Comparison of ENCODE assay signal across 31 cellular contexts in the genomic region with DNA sequence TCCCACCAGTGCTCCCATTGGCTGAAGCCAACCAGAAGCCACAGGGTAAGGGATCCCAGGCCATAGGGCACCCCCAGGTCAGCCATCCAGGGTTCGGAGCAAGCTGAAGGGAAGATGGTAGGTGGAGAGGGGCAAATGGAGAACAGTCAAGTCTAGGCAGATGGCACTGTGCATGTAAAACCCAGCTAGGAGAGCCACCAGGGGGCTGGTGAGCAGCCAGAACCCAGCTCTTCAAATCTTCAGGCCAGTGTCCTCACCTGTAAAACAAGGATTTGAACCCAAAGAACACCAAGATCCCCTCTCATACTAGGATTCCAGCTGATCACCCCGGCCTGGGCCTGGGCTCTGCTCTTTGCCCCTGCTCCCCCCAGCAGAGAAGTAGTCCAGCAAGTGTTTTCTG. TPM values are rescaled to one million over a fixed set of nuclear protein-coding genes. Genes with fewer than 3 reads are reported as not detected.
DNase-seq lines count a peak whose midpoint lies in the region; TF ChIP-seq lines count a peak whose summit lies in the region.
"Had no signal": no experiment of that assay in that cellular context is flagged by ENCODE, and none has a peak within 500 bp of the region (broad histone marks: within the 10 kb centered on the region; RNA-seq: fewer than 3 reads in every experiment).

No MANE protein-coding gene starts in this region.

- peaks cover 7% of the 10 kb centered on the region for H3K27me3 Mint-ChIP-seq in glutamatergic neuron (ENCODE audit: unreplicated experiment)
- H3K27me3 Mint-ChIP-seq in activated naive CD4-positive, alpha-beta T cell treated with anti-CD3 and anti-CD28 coated beads for 36 hours (ENCODE audit: low read depth) = no peaks in the 10 kb centered on the region
- H3K27me3 Mint-ChIP-seq: activated CD4-positive, alpha-beta T cell treated with anti-CD3 and anti-CD28 coated beads, Interleukin-2, amount 10 ng/mL, durations not matched to agents 7 days and 5 days; activated naive CD8-positive, alpha-beta T cell treated with anti-CD3 and anti-CD28 coated beads, Interleukin-2, amount 10 ng/mL, durations not matched to agents 7 days and 5 days had no signal

- peak; percentile 33 for TF ChIP-seq CTCF in GM12873 (IDR thresholded peaks at IDR 0.05; ENCODE audit: insufficient read depth, low read depth, low read length, missing control alignments)
- peak; percentile 58 for TF ChIP-seq CTCF in OCI-LY7 (conservative IDR thresholded peaks at IDR 0.05; ENCODE audit: low read length)
- no peak for TF ChIP-seq CTCF in glutamatergic neuron (IDR thresholded peaks at IDR 0.05; ENCODE audit: partially characterized antibody, unreplicated experiment)
- TF ChIP-seq CTCF in Peyer's patch (IDR thresholded peaks at IDR 0.05) = no peak

- H2AFZ ChIP-seq in OCI-LY7 (ENCODE audit: low read length) = no peak overlapping the region

- peaks cover 19% of the 10 kb centered on the region for H3K9me3 Mint-ChIP-seq in glutamatergic neuron (ENCODE audit: unreplicated experiment)
- H3K9me3 Mint-ChIP-seq in activated naive CD4-positive, alpha-beta T cell treated with anti-CD3 and anti-CD28 coated beads for 36 hours = peaks cover 3% of the 10 kb centered on the region
- H3K9me3 Mint-ChIP-seq: activated CD4-positive, alpha-beta T cell treated with anti-CD3 and anti-CD28 coated beads, Interleukin-2, amount 10 ng/mL, durations not matched to agents 7 days and 5 days; activated naive CD8-positive, alpha-beta T cell treated with anti-CD3 and anti-CD28 coated beads, Interleukin-2, amount 10 ng/mL, durations not matched to agents 7 days and 5 days had no signal

- CTCF ChIA-PET in OCI-LY7 (lab: Charles Lee; ENCODE audit: unreplicated experiment) = no interaction called here
- CTCF ChIA-PET in activated naive CD4-positive, alpha-beta T cell treated with anti-CD3 and anti-CD28 coated beads for 36 hours (lab: Charles Lee) = no interaction called here

- no TSS peak for BruUV-seq in OCI-LY7 (replicated peaks; lab: Mats Ljungman, UMichigan)

- H3K79me2 ChIP-seq in OCI-LY7 (ENCODE audit: insufficient read depth, low read depth, low read length) = no peaks in the 10 kb centered on the region

- H3K4me3 ChIP-seq in OCI-LY7 (ENCODE audit: low read depth, low read length, poor library complexity, severe bottlenecking) (no peak overlapping the region), Peyer's patch (no peak overlapping the region)
- H3K4me3 ChIP-seq: colonic mucosa, ovary, suprapubic skin, upper lobe of right lung had no signal

- POLR2A ChIA-PET in OCI-LY7 (lab: Charles Lee) = interaction anchor here (1.1 to 1.6 kb wide), 2 partner anchors 10 to 12 kb away, joined by 3 to 5 read pairs; no protein-coding TSS in a partner anchor

- H3K36me3 ChIP-seq in OCI-LY7 (ENCODE audit: insufficient read depth, low read length) (peaks cover 66% of the 10 kb centered on the region), Peyer's patch (no peaks in the 10 kb centered on the region)
- H3K36me3 ChIP-seq: colonic mucosa, ovary, suprapubic skin, upper lobe of right lung had no signal

- no peaks in the 10 kb centered on the region for H4K20me1 ChIP-seq in OCI-LY7 (ENCODE audit: insufficient read depth, low read length)

- H3K36me3 Mint-ChIP-seq in glutamatergic neuron (ENCODE audit: unreplicated experiment) = peaks cover 18% of the 10 kb centered on the region
- H3K36me3 Mint-ChIP-seq in activated naive CD4-positive, alpha-beta T cell treated with anti-CD3 and anti-CD28 coated beads for 36 hours (ENCODE audit: low read depth) = no peaks in the 10 kb centered on the region
- H3K36me3 Mint-ChIP-seq: activated naive CD8-positive, alpha-beta T cell treated with anti-CD3 and anti-CD28 coated beads, Interleukin-2, amount 10 ng/mL, durations not matched to agents 7 days and 5 days had no signal

- peaks cover 10% of the 10 kb centered on the region for H3K4me1 Mint-ChIP-seq in glutamatergic neuron (ENCODE audit: low read depth, unreplicated experiment)
- H3K4me1 Mint-ChIP-seq in activated naive CD4-positive, alpha-beta T cell treated with anti-CD3 and anti-CD28 coated beads for 36 hours (ENCODE audit: low read depth) = no peaks in the 10 kb centered on the region
- H3K4me1 Mint-ChIP-seq: activated CD4-positive, alpha-beta T cell treated with anti-CD3 and anti-CD28 coated beads, Interleukin-2, amount 10 ng/mL, durations not matched to agents 7 days and 5 days; activated naive CD8-positive, alpha-beta T cell treated with anti-CD3 and anti-CD28 coated beads, Interleukin-2, amount 10 ng/mL, durations not matched to agents 7 days and 5 days had no signal

- H3K27ac Mint-ChIP-seq in glutamatergic neuron (ENCODE audit: unreplicated experiment) = peak overlapping the region; percentile 28
- no peak overlapping the region for H3K27ac Mint-ChIP-seq in activated naive CD4-positive, alpha-beta T cell treated with anti-CD3 and anti-CD28 coated beads for 36 hours
- H3K27ac Mint-ChIP-seq: activated CD4-positive, alpha-beta T cell treated with anti-CD3 and anti-CD28 coated beads, Interleukin-2, amount 10 ng/mL, durations not matched to agents 7 days and 5 days; activated naive CD8-positive, alpha-beta T cell treated with anti-CD3 and anti-CD28 coated beads, Interleukin-2, amount 10 ng/mL, durations not matched to agents 7 days and 5 days; nephron progenitor cell had no signal

- no peak overlapping the region for H3K4me3 Mint-ChIP-seq in glutamatergic neuron (ENCODE audit: unreplicated experiment)
- no peak overlapping the region for H3K4me3 Mint-ChIP-seq in activated naive CD4-positive, alpha-beta T cell treated with anti-CD3 and anti-CD28 coated beads for 36 hours
- H3K4me3 Mint-ChIP-seq: activated CD4-positive, alpha-beta T cell treated with anti-CD3 and anti-CD28 coated beads, Interleukin-2, amount 10 ng/mL, durations not matched to agents 7 days and 5 days; activated naive CD8-positive, alpha-beta T cell treated with anti-CD3 and anti-CD28 coated beads, Interleukin-2, amount 10 ng/mL, durations not matched to agents 7 days and 5 days; nephron progenitor cell had no signal

- H3K4me2 ChIP-seq in OCI-LY7 (ENCODE audit: low read length) = no peak overlapping the region

- H3K4me1 ChIP-seq in OCI-LY7 (ENCODE audit: insufficient read depth, low read length, poor library complexity, severe bottlenecking) (peaks cover 11% of the 10 kb centered on the region), Peyer's patch (no peaks in the 10 kb centered on the region)
- H3K4me1 ChIP-seq: colonic mucosa, upper lobe of right lung had no signal

- H3K27me3 ChIP-seq in Peyer's patch = no peaks in the 10 kb centered on the region
- H3K27me3 ChIP-seq: colonic mucosa, ovary, suprapubic skin, upper lobe of right lung had no signal

- no peak for TF ChIP-seq POLR2A in Peyer's patch (IDR thresholded peaks at IDR 0.05)

- H3K27ac ChIP-seq in OCI-LY7 (ENCODE audit: low read depth, low read length, poor library complexity, severe bottlenecking) (no peak overlapping the region), Peyer's patch (no peak overlapping the region)
- H3K27ac ChIP-seq: 22Rv1, colonic mucosa, ovary, suprapubic skin, upper lobe of right lung, VCaP had no signal

- no peaks in the 10 kb centered on the region for H3K9me2 ChIP-seq in OCI-LY7 (ENCODE audit: insufficient read depth, low read length)

- DNase-seq in DMS 273 (lab: John Stamatoyannopoulos, UW; ENCODE audit: unreplicated experiment) (peak; percentile 28), DMS 273 treated with DMSO at 0.1 percent for 48 hours (lab: John Stamatoyannopoulos, UW) (no peak), OCI-LY7 (ENCODE audit: low spot score) (no peak), glutamatergic neuron (no peak), Peyer's patch (no peak)
- DNase-seq in activated CD4-positive, CD25-positive, alpha-beta regulatory T cell treated with anti-CD3 and anti-CD28 coated beads, Interleukin-2, amount 50 U/mL, for 72 hours = no peak
- no peak for DNase-seq in activated naive CD4-positive, alpha-beta T cell treated with anti-CD3 and anti-CD28 coated beads for 36 hours
- DNase-seq: activated CD4-positive, alpha-beta T cell treated with anti-CD3 and anti-CD28 coated beads, Interleukin-2, amount 10 ng/mL, durations not matched to agents 7 days and 5 days; activated gamma-delta T cell; activated naive CD8-positive, alpha-beta T cell treated with anti-CD3 and anti-CD28 coated beads, Interleukin-2, amount 10 ng/mL, durations not matched to agents 7 days and 5 days; activated T-cell treated with anti-CD3 and anti-CD28 coated beads, Interleukin-2, amount 50 U/mL, for 1 hour; aorta; Calu3; colonic mucosa; effector CD4-positive, alpha-beta T cell; mesenchymal stem cell; MM.1S; NCI-H2029; NCI-H2227 treated with DMSO at 0.1 percent for 48 hours; NCI-H526; nephron progenitor cell; ovary; retina; small intestine; stimulated activated naive CD4-positive, alpha-beta T cell treated with Interleukin-2 at 50 U/mL for 16 hours; T1000; upper lobe of right lung had no signal

- H3K9me3 ChIP-seq in OCI-LY7 (ENCODE audit: low read length) (no peaks in the 10 kb centered on the region), Peyer's patch (peaks cover 0 to 10% (median 0%) of the 10 kb centered on the region in 4 donors)
- H3K9me3 ChIP-seq: colonic mucosa, ovary, suprapubic skin, upper lobe of right lung had no signal

- intact Hi-C loops in OCI-LY7 (cut with micrococcal nuclease; ENCODE audit: unreplicated experiment) = no loop called here
- intact Hi-C loops in activated naive CD4-positive, alpha-beta T cell treated with anti-CD3 and anti-CD28 coated beads for 36 hours (cut with micrococcal nuclease) = no loop called here

RNA-seq across cellular contexts. Expression of gene GINS3, which starts 43.5 kb away (rescaled TPM):
- total RNA-seq in OCI-LY7 (2014; rRNA removed; shearing (Covaris generic)) = 35.7 and 49.1 TPM in 2 replicates
- 50.4 and 50.5 TPM in 2 replicates for total RNA-seq in OCI-LY7 (2022)
- total RNA-seq in glutamatergic neuron (ENCODE audit: unreplicated experiment) = 5.9 TPM
- total RNA-seq in Peyer's patch = 1 to 10 TPM; 1.3 to 4.1 (median 1.9) TPM
- 10 to 100 TPM; 19.2 to 20.3 TPM for total RNA-seq in activated naive CD4-positive, alpha-beta T cell treated with anti-CD3 and anti-CD28 coated beads for 36 hours

Comparison
In these comparisons a context has a peak if more than half of its experiments do, and no peak if none do; other contexts are left out.
1. CTCF ChIP-seq: peak in GM12873 (single experiment) and OCI-LY7 (single experiment); none in glutamatergic neuron (single experiment) and Peyer's patch (0 of 6).